In the genomic region with DNA sequence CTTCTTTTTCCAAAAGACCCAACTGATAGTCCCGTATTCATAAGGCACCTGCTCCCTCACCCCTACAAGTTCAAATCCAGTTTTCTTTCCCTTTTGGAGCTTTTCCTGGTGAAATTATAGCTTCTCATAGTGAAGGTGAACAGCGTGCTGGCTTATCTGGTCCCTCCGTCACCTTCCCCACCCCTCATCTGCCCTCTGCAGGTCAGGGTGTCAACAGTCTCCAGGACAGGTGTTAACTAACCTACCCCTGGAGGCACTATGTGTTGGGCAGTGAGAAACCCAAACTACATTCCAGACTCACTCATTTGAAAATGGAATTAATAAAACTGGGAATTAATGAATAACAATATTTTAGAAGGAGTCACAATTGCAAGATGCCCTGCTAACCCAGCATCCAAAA, we compare ENCODE assay signal across 17 cellular contexts.
DNase-seq lines count a peak whose midpoint lies in the region; ATAC-seq and TF ChIP-seq lines count a peak whose summit lies in the region.
"Had no signal": no experiment of that assay in that cellular context is flagged by ENCODE, and none has a peak within 500 bp of the region (broad histone marks: within the 10 kb centered on the region; RNA-seq: fewer than 3 reads in every experiment).

No MANE protein-coding gene starts in this region.

- H3K27ac Mint-ChIP-seq in H9 (no peak overlapping the region), endodermal cell (no peak overlapping the region), mesothelial cell of epicardium (no peak overlapping the region)
- H3K27ac Mint-ChIP-seq: CD8-positive, alpha-beta T cell had no signal

- H3K4me1 Mint-ChIP-seq in H9 (peaks cover 0 to 4% of the 10 kb centered on the region in 2 experiments; a peak in 2 of 4 replicates), endodermal cell (peaks cover 15% of the 10 kb centered on the region), mesothelial cell of epicardium (peaks cover 9% of the 10 kb centered on the region)

- H3K9me3 Mint-ChIP-seq in H9 (no peaks in the 10 kb centered on the region), endodermal cell (no peaks in the 10 kb centered on the region), mesothelial cell of epicardium (no peaks in the 10 kb centered on the region)

- H3K14ac ChIP-seq in H9 (ENCODE audit: insufficient read depth, low read length) = no peak overlapping the region

- H2BK5ac ChIP-seq in H9 (ENCODE audit: insufficient read length, low read length) = no peak overlapping the region

- H3K27ac ChIP-seq in H9 (ENCODE audit: insufficient read length, low read depth, low read length) (no peak overlapping the region), endodermal cell (ENCODE audit: low read depth, low read length) (no peak overlapping the region)
- H3K27ac ChIP-seq: BLaER1 had no signal

- H3K4me1 ChIP-seq in H9 (ENCODE audit: insufficient read depth, low read length) (no peaks in the 10 kb centered on the region), endodermal cell (ENCODE audit: control insufficient read depth, insufficient read depth, low read length) (no peaks in the 10 kb centered on the region)
- H3K4me1 ChIP-seq: BLaER1 had no signal

- no peak overlapping the region for H3K56ac ChIP-seq in H9 (ENCODE audit: insufficient read length, low read depth, low read length)

- peak; percentile 63 for TF ChIP-seq CTCF in H9 (conservative IDR thresholded peaks at IDR 0.05)
- peak; percentile 76 for TF ChIP-seq CTCF in endodermal cell (conservative IDR thresholded peaks at IDR 0.05)
- no peak for TF ChIP-seq CTCF in mesothelial cell of epicardium (IDR thresholded peaks at IDR 0.05; ENCODE audit: unreplicated experiment)

- H2BK20ac ChIP-seq in H9 (ENCODE audit: low read depth, low read length, poor library complexity, severe bottlenecking) = no peak overlapping the region

- no peak overlapping the region for H2AK5ac ChIP-seq in H9 (ENCODE audit: insufficient read length, low read length)

- H4K8ac ChIP-seq in H9 (replicated peaks; ENCODE audit: insufficient read length, low read depth, low read length) = no peak overlapping the region

- H2BK15ac ChIP-seq in H9 (ENCODE audit: low read depth, low read length) = no peak overlapping the region

- H3K9ac ChIP-seq in H9 (ENCODE audit: extremely low read depth, insufficient read length, low read length) (no peak overlapping the region), endodermal cell (ENCODE audit: extremely low read depth, low read length, poor library complexity, severe bottlenecking) (no peak overlapping the region)
- H3K9ac ChIP-seq: BLaER1 had no signal

- H3K9me3 ChIP-seq in H9 (ENCODE audit: control insufficient read depth, low read depth, low read length) = no peaks in the 10 kb centered on the region
- H3K9me3 ChIP-seq in endodermal cell (ENCODE audit: control insufficient read depth, low read length) = no peaks in the 10 kb centered on the region
- H3K9me3 ChIP-seq: BLaER1 had no signal

- H2AFZ ChIP-seq in H9 (ENCODE audit: low read length) = no peak overlapping the region

- H4K5ac ChIP-seq in H9 (ENCODE audit: insufficient read length, low read depth, low read length) = no peak overlapping the region

- H3K36me3 ChIP-seq in endodermal cell (ENCODE audit: control insufficient read depth, insufficient read depth, low read length) = no peaks in the 10 kb centered on the region
- H3K36me3 ChIP-seq: BLaER1 had no signal

- ATAC-seq in left lobe of liver = no peak
- no peak for ATAC-seq in GM21526 (IDR thresholded peaks at IDR 0.05; ENCODE audit: low FRiP score, unreplicated experiment)
- ATAC-seq: CD8-positive, alpha-beta T cell; K562 had no signal

- no peak overlapping the region for H3K4me3 Mint-ChIP-seq in H9
- no peak overlapping the region for H3K4me3 Mint-ChIP-seq in endodermal cell
- no peak overlapping the region for H3K4me3 Mint-ChIP-seq in mesothelial cell of epicardium
- H3K4me3 Mint-ChIP-seq: CD8-positive, alpha-beta T cell had no signal

- H3K4me2 ChIP-seq in H9 (ENCODE audit: insufficient read depth, insufficient read length, low read length) = no peak overlapping the region
- H3K4me2 ChIP-seq: BLaER1 had no signal

- no peak overlapping the region for H2BK120ac ChIP-seq in H9 (ENCODE audit: low read depth, low read length, poor library complexity, severe bottlenecking)

- H3K27me3 Mint-ChIP-seq in H9 (ENCODE audit: low read depth) = no peaks in the 10 kb centered on the region
- no peaks in the 10 kb centered on the region for H3K27me3 Mint-ChIP-seq in endodermal cell (ENCODE audit: insufficient read depth)
- H3K27me3 Mint-ChIP-seq in mesothelial cell of epicardium (ENCODE audit: low read depth) = no peaks in the 10 kb centered on the region

- no peak overlapping the region for H3K4me3 ChIP-seq in endodermal cell (ENCODE audit: low read length)
- H3K4me3 ChIP-seq: BLaER1, K562 had no signal

- no peak overlapping the region for H3K18ac ChIP-seq in H9 (ENCODE audit: insufficient read length, low read depth, low read length)

- H2BK12ac ChIP-seq in H9 (ENCODE audit: insufficient read length, low read depth, low read length) = no peak overlapping the region

- no peak overlapping the region for H3T11ph ChIP-seq in H9 (ENCODE audit: low read length)

- no peaks in the 10 kb centered on the region for H3K79me2 ChIP-seq in H9 (ENCODE audit: insufficient read depth, low read length)

- H3K79me1 ChIP-seq in H9 (ENCODE audit: insufficient read depth, low read depth, low read length, poor library complexity, severe bottlenecking) = no peaks in the 10 kb centered on the region

- WGBS in H9 (ENCODE audit: extremely low coverage, insufficient read length, low lambda C conversion rate) = no CpG with 5 or more reads among the region's 3 CpGs
- 76 to 83% methylated on average over 2 to 3 of the region's 3 CpGs for WGBS in endodermal cell (ENCODE audit: insufficient coverage in 1 of 2, insufficient read length in 1 of 2), 2 experiments

- H4K20me1 ChIP-seq in H9 (ENCODE audit: control insufficient read depth, insufficient read depth, insufficient read length) = no peaks in the 10 kb centered on the region
- H4K20me1 ChIP-seq: BLaER1 had no signal

- H3K36me3 Mint-ChIP-seq in H9 (ENCODE audit: insufficient read depth in 1 of 3, low read depth in 3 of 3) (no peaks in the 10 kb centered on the region), endodermal cell (ENCODE audit: low read depth) (no peaks in the 10 kb centered on the region), mesothelial cell of epicardium (no peaks in the 10 kb centered on the region)
- H3K36me3 Mint-ChIP-seq: CD8-positive, alpha-beta T cell had no signal

- H3K23ac ChIP-seq in H9 (ENCODE audit: insufficient read length, low read depth, low read length) = no peak overlapping the region

- no peak overlapping the region for H4K91ac ChIP-seq in H9 (ENCODE audit: insufficient read length, low read depth, low read length)

- H3K4ac ChIP-seq in H9 (ENCODE audit: low read depth, low read length) = no peak overlapping the region

- DNase-seq in ELF-1 (ENCODE audit: low read depth, low spot score) (peak; percentile 12), H9 (peak; percentile 49), endodermal cell (peak; percentile 80), iPS-NIHi7 (ENCODE audit: extremely low spot score) (peak; percentile 62), mesothelial cell of epicardium (ENCODE audit: low spot score in 2 of 2, unreplicated experiment in 2 of 2) (no peak), left lobe of liver (ENCODE audit: low spot score) (no peak)
- no peak for DNase-seq in activated CD4-positive, CD25-positive, alpha-beta regulatory T cell (lab: John Stamatoyannopoulos, UW)
- DNase-seq: 8988T; Calu3; CD8-positive, alpha-beta T cell; DMS53; DND-41; EL; IMR-90 had no signal

- H3K23me2 ChIP-seq in H9 (ENCODE audit: insufficient read length, low read depth, low read length, poor library complexity, severe bottlenecking) = no peaks in the 10 kb centered on the region

- H3K27me3 ChIP-seq in H9 (ENCODE audit: insufficient read depth, low read length) = no peaks in the 10 kb centered on the region
- no peaks in the 10 kb centered on the region for H3K27me3 ChIP-seq in endodermal cell (ENCODE audit: control insufficient read depth, insufficient read depth, low read length, poor library complexity, severe bottlenecking)
- H3K27me3 ChIP-seq: BLaER1 had no signal

Comparison
In these comparisons a context has a peak if more than half of its experiments do, and no peak if none do; other contexts are left out.
1. DNase-seq: peak in ELF-1 (single experiment), H9 (single experiment), endodermal cell (single experiment) and iPS-NIHi7 (single experiment); none in mesothelial cell of epicardium (0 of 2), left lobe of liver (single experiment) and activated CD4-positive, CD25-positive, alpha-beta regulatory T cell (0 of 4).